1 cellular context compared by ENCODE assay signal in the genomic region with DNA sequence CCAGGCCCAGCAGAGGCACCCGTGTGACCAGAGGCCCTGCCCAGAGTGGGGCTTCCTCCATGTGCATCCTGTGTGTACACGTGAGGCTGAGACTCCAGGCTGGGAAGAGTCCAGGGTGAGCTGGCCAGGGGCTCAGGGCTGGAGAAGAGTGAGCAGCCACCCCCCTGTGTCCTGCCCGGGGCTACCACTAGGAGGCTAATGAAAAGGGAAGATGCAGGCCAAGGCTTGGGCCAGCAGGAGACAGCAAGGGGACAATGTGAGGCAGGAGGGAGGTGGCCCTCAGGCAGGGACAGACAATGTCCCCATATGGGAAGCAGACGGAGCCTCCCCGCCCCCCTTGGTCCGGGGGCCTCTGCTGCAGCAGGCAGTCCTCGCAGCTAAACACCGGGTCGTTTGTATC.
TF ChIP-seq lines count a peak whose summit lies in the region.

No MANE protein-coding gene starts in this region.

TF ChIP-seq in H1, 55 proteins besides CTCF, POLR2A, EP300 and RAD21:
- TF ChIP-seq RBBP5 (IDR thresholded peaks at IDR 0.05; ENCODE audit: borderline replicate concordance, low read depth, low read length) = no peak
- TF ChIP-seq MAFK (IDR thresholded peaks at IDR 0.05; ENCODE audit: low read depth, low read length) = no peak
- TF ChIP-seq CREB1 (IDR thresholded peaks at IDR 0.05) = peak; percentile 34; the same call in 1 of the 2 replicates
- TF ChIP-seq BRCA1 (IDR thresholded peaks at IDR 0.05; ENCODE audit: low read depth, low read length) = no peak
- no peak for TF ChIP-seq BACH1 (IDR thresholded peaks at IDR 0.05; ENCODE audit: low read length)
- no peak for TF ChIP-seq NANOG (IDR thresholded peaks at IDR 0.05; ENCODE audit: insufficient read depth, low read depth, low read length, poor library complexity, severe bottlenecking)
- 0 out of 2 replicates have a peak, but pooled peaks have one; percentile 43 for TF ChIP-seq YY1 (IDR thresholded peaks at IDR 0.05; ENCODE audit: low read depth, low read length)
- TF ChIP-seq E2F6 (IDR thresholded peaks at IDR 0.05) = 0 out of 2 replicates have a peak, but pooled peaks have one; percentile 25
- TF ChIP-seq, protein P1, sequence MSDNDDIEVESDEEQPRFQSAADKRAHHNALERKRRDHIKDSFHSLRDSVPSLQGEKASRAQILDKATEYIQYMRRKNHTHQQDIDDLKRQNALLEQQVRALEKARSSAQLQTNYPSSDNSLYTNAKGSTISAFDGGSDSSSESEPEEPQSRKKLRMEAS (IDR thresholded peaks at IDR 0.05) = peak; percentile 38; the same call in 1 of the 2 replicates
- TF ChIP-seq KDM4A (IDR thresholded peaks at IDR 0.05; ENCODE audit: low read depth, low read length, severe bottlenecking) = no peak
- TF ChIP-seq CEBPB (IDR thresholded peaks at IDR 0.05; ENCODE audit: low read depth, low read length) = no peak
- TF ChIP-seq CHD7 (IDR thresholded peaks at IDR 0.05; ENCODE audit: insufficient replicate concordance, low read length) = no peak
- no peak for TF ChIP-seq KDM1A (IDR thresholded peaks at IDR 0.05; ENCODE audit: borderline replicate concordance, low read length)
TF ChIP-seq in H1: peak in this region for 4.
